8 cellular contexts compared by ENCODE assay signal in genomic region chr12:26832817-26833691, GRCh38. TPM values are rescaled to one million over a fixed set of nuclear protein-coding genes. Genes with fewer than 3 reads are reported as not detected.
DNase-seq lines count a peak whose midpoint lies in the region; ATAC-seq and TF ChIP-seq lines count a peak whose summit lies in the region.

Gene ITPR2 (minus strand): TSS chr12:26833194. CDS start chr12:26832781, 413 bp downstream.

- peaks cover 5% of the 10 kb centered on the region for H3K36me3 Mint-ChIP-seq in CD8-positive, alpha-beta T cell
- H3K36me3 Mint-ChIP-seq in activated CD8-positive, alpha-beta T cell treated with anti-CD3 and anti-CD28 coated beads, Interleukin-2, amount 10 ng/mL, durations not matched to agents 7 days and 5 days (ENCODE audit: low read depth), result peaks cover 16% of the 10 kb centered on the region

- CTCF ChIA-PET in CD8-positive, alpha-beta T cell (lab: Charles Lee), result interaction anchor here (1.1 to 3.6 kb wide), 9 partner anchors 10 to 475 kb away, joined by 4 to 19 read pairs (median 6); partner anchors contain the start of gene TM7SF3
- CTCF ChIA-PET in activated CD8-positive, alpha-beta T cell treated with anti-CD3 and anti-CD28 coated beads, Interleukin-2, amount 10 ng/mL, durations not matched to agents 7 days and 5 days (lab: Charles Lee), result interaction anchor here (0.6 to 4.4 kb wide), 22 partner anchors 9 to 473 kb away, joined by 3 to 38 read pairs (median 5); partner anchors contain the start of gene TM7SF3

- POLR2A ChIA-PET in CD8-positive, alpha-beta T cell (lab: Charles Lee), result interaction anchor here (0.7 to 3.4 kb wide), 18 partner anchors 8 to 1782 kb away, joined by 3 to 29 read pairs (median 4); partner anchors contain the start of genes KLHL42, MANSC4, MED21 and STK38L
- POLR2A ChIA-PET in activated CD8-positive, alpha-beta T cell treated with anti-CD3 and anti-CD28 coated beads, Interleukin-2, amount 10 ng/mL, durations not matched to agents 7 days and 5 days (lab: Charles Lee), result interaction anchor here (0.6 to 2.0 kb wide), 20 partner anchors 8 to 1445 kb away, joined by 3 to 9 read pairs (median 4); partner anchors contain the start of genes FGFR1OP2 and TM7SF3

- H3K36me3 ChIP-seq in CD8-positive, alpha-beta T cell (ENCODE audit: insufficient read depth, low read length), result no peaks in the 10 kb centered on the region

- H3K27me3 ChIP-seq in CD8-positive, alpha-beta T cell (ENCODE audit: insufficient read depth, low read length), result no peaks in the 10 kb centered on the region

- peaks cover 9% of the 10 kb centered on the region for H3K4me1 ChIP-seq in CD8-positive, alpha-beta T cell (ENCODE audit: insufficient read depth, low read length)

- intact Hi-C loops in CD8-positive, alpha-beta T cell (cut with DNase I, micrococcal nuclease), result loop anchor here (1.0 to 10.0 kb wide), 15 partner anchors 12 to 1778 kb away; partner anchors contain the start of genes MRPS35 (in 2 of the 2), TM7SF3 (in 2 of the 2), BHLHE41 (in 1 of the 2) and DNAI7 (in 1 of the 2)

- H3K4me3 ChIP-seq in CD8-positive, alpha-beta T cell (ENCODE audit: low read depth, low read length), result peak within 1 kb of the TSS; percentile 63

- peak; percentile 80 to 95 (median 90) for DNase-seq in CD8-positive, alpha-beta T cell
- DNase-seq in NCI-H82 treated with DMSO at 0.1 percent for 48 hours (lab: John Stamatoyannopoulos, UW; ENCODE audit: unreplicated experiment), result peak; percentile 83
- DNase-seq in activated CD8-positive, alpha-beta T cell treated with anti-CD3 and anti-CD28 coated beads, Interleukin-2, amount 10 ng/mL, durations not matched to agents 7 days and 5 days, result peak; percentile 94
- peak; percentile 89 for DNase-seq in effector CD4-positive, alpha-beta T cell
- DNase-seq in lung microvascular endothelial cell (ENCODE audit: low read depth in 2 of 2), result peak; percentile 90 to 92
- DNase-seq in stimulated activated CD8-positive, alpha-beta memory T cell treated with anti-CD3 and anti-CD28 coated beads, Interleukin-12 subunit alpha, Interleukin-12 subunit beta, amount 100 ng/mL, for 1 hour (ENCODE audit: low read depth), result peak; percentile 86

- H3K27me3 Mint-ChIP-seq in CD8-positive, alpha-beta T cell (ENCODE audit: low read depth), result no peaks in the 10 kb centered on the region
- H3K27me3 Mint-ChIP-seq in activated CD8-positive, alpha-beta T cell treated with anti-CD3 and anti-CD28 coated beads, Interleukin-2, amount 10 ng/mL, durations not matched to agents 7 days and 5 days (ENCODE audit: low read depth), result no peaks in the 10 kb centered on the region

- H3K27ac Mint-ChIP-seq in CD8-positive, alpha-beta T cell, result peak within 1 kb of the TSS; percentile 98
- H3K27ac Mint-ChIP-seq in activated CD8-positive, alpha-beta T cell treated with anti-CD3 and anti-CD28 coated beads, Interleukin-2, amount 10 ng/mL, durations not matched to agents 7 days and 5 days, result peak within 1 kb of the TSS; percentile 95

- no peaks in the 10 kb centered on the region for H3K9me3 ChIP-seq in CD8-positive, alpha-beta T cell (ENCODE audit: low read length)

- H3K27ac ChIP-seq in CD8-positive, alpha-beta T cell (ENCODE audit: low read depth, low read length), result peak within 1 kb of the TSS; percentile 66

- peaks cover 44% of the 10 kb centered on the region for H3K4me1 Mint-ChIP-seq in CD8-positive, alpha-beta T cell (ENCODE audit: low read depth)
- H3K4me1 Mint-ChIP-seq in activated CD8-positive, alpha-beta T cell treated with anti-CD3 and anti-CD28 coated beads, Interleukin-2, amount 10 ng/mL, durations not matched to agents 7 days and 5 days (ENCODE audit: low read depth), result peaks cover 36% of the 10 kb centered on the region

- no peak for TF ChIP-seq CTCF in CD8-positive, alpha-beta T cell (IDR thresholded peaks at IDR 0.05)

- peak; percentile 92 for ATAC-seq in CD8-positive, alpha-beta T cell
- ATAC-seq in GM19372 (IDR thresholded peaks at IDR 0.05; ENCODE audit: low read depth, unreplicated experiment) (peak; percentile 60), HG03521 (IDR thresholded peaks at IDR 0.05; ENCODE audit: unreplicated experiment) (peak; percentile 73)
- peak; percentile 90 for ATAC-seq in activated CD8-positive, alpha-beta T cell treated with anti-CD3 and anti-CD28 coated beads, Interleukin-2, amount 10 ng/mL, durations not matched to agents 7 days and 5 days

- peak within 1 kb of the TSS; percentile 97 for H3K4me3 Mint-ChIP-seq in CD8-positive, alpha-beta T cell
- peak within 1 kb of the TSS; percentile 93 for H3K4me3 Mint-ChIP-seq in activated CD8-positive, alpha-beta T cell treated with anti-CD3 and anti-CD28 coated beads, Interleukin-2, amount 10 ng/mL, durations not matched to agents 7 days and 5 days

- no peaks in the 10 kb centered on the region for H3K9me3 Mint-ChIP-seq in CD8-positive, alpha-beta T cell
- no peaks in the 10 kb centered on the region for H3K9me3 Mint-ChIP-seq in activated CD8-positive, alpha-beta T cell treated with anti-CD3 and anti-CD28 coated beads, Interleukin-2, amount 10 ng/mL, durations not matched to agents 7 days and 5 days (ENCODE audit: insufficient read depth)

RNA-seq across cellular contexts. Expression of gene ITPR2, which starts in this region (rescaled TPM):
- 10 to 100 TPM; 18.9 to 24.1 TPM for total RNA-seq in CD8-positive, alpha-beta T cell
- 10 to 100 TPM; 33.5 to 34.6 TPM for total RNA-seq in activated CD8-positive, alpha-beta T cell treated with anti-CD3 and anti-CD28 coated beads, Interleukin-2, amount 10 ng/mL, durations not matched to agents 7 days and 5 days
- 14.5 and 31.8 TPM in 2 replicates for total RNA-seq in lung microvascular endothelial cell

Comparison
In these comparisons a context has a peak if more than half of its experiments do, and no peak if none do; other contexts are left out.
1. Peak in every context shown above with its lines: DNase-seq, ATAC-seq, H3K4me3 ChIP-seq and H3K27ac ChIP-seq.